Comparison of ENCODE assay signal across 8 cellular contexts in the genomic region with DNA sequence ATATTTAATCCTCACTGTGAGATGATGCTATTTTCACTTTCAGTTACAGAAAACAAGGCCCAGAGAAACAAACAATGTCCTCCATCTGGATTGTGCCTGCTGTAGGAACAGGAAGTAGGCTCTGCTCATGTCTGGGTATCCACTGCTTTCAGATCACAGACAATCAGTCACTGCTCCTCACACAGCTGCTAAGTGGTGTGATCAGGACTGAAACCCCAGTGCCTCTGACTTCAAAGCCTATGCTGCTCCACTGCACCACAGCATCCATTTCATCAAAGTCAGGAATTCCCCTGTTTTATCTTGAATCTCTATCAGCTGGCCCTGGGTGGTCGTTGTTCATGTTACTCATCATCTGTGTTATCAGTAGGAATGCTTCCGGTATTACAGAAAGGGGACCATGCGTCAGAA.
DNase-seq lines count a peak whose midpoint lies in the region; ATAC-seq and TF ChIP-seq lines count a peak whose summit lies in the region.

No MANE protein-coding gene starts in this region.

- ATAC-seq in GM19395 (IDR thresholded peaks at IDR 0.05; ENCODE audit: unreplicated experiment): peak; percentile 99
- peak; percentile 92 for ATAC-seq in HG03460 (IDR thresholded peaks at IDR 0.05; ENCODE audit: unreplicated experiment)
- ATAC-seq in omental fat pad (ENCODE audit: low FRiP score): no peak

- TF ChIP-seq CTCF in omental fat pad (IDR thresholded peaks at IDR 0.05): no peak

- DNase-seq in A172 (ENCODE audit: low spot score) (peak; percentile 86), DMS79 (lab: John Stamatoyannopoulos, UW) (no peak), omental fat pad (ENCODE audit: low spot score) (no peak), DMS 273 (lab: John Stamatoyannopoulos, UW; ENCODE audit: unreplicated experiment) (no peak)
- DNase-seq in activated naive CD4-positive, alpha-beta T cell treated with anti-CD3 and anti-CD28 coated beads, Interleukin-2, amount 50 U/mL, for 16 hours: peak; percentile 51
- DNase-seq in stimulated activated CD4-positive, alpha-beta T cell treated with anti-CD3 and anti-CD28 coated beads, TNF-alpha, amount 100 ng/mL, for 24 hours (ENCODE audit: low read depth in 3 of 3): peak; percentile 3 to 27 (median 14)

Comparison
In these comparisons a context has a peak if more than half of its experiments do, and no peak if none do; other contexts are left out.
1. DNase-seq: peak in A172 (single experiment), activated naive CD4-positive, alpha-beta T cell treated with anti-CD3 and anti-CD28 coated beads, Interleukin-2, amount 50 U/mL, for 16 hours (single experiment) and stimulated activated CD4-positive, alpha-beta T cell treated with anti-CD3 and anti-CD28 coated beads, TNF-alpha, amount 100 ng/mL, for 24 hours (3 of 3); none in DMS79 (single experiment), omental fat pad (single experiment) and DMS 273 (single experiment).